ENCODE assay signal across 21 cellular contexts in the genomic region with DNA sequence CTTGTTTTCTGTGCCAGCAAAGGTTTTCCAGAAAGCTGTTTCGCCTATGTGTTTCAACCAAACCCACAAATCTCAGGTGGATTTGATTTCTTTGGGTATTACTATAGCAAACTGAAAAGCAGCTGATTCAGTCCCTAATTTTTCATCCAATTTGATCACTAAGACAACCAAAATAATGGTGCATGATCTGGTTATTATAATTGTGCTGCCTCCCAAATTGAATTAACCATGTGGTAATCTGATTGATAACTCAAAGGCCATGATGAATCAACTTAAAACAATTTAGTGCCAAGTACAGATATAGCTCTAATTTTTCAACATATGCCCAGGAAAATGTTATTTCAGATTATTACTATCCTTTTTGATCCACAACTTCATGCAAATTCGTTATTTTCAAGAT. TPM values are rescaled to one million over a fixed set of nuclear protein-coding genes. Genes with fewer than 3 reads are reported as not detected.
"Had no signal": no experiment of that assay in that cellular context is flagged by ENCODE, and none has a peak within 500 bp of the region (broad histone marks: within the 10 kb centered on the region; RNA-seq: fewer than 3 reads in every experiment).

No MANE protein-coding gene starts in this region.

- H3K4me1 Mint-ChIP-seq: T-cell had no signal

- DNase-seq: KBM-7, MV-4-11, NCI-H1048, NCI-H1105, NCI-H1417, NCI-H1436 treated with DMSO at 0.1 percent for 48 hours, NCI-H1694, NCI-H187 treated with DMSO at 0.1 percent for 48 hours, NCI-H2029 treated with DMSO at 0.1 percent for 48 hours, NCI-H2171 treated with DMSO at 0.1 percent for 48 hours, NCI-H345, NCI-H446 treated with DMSO at 0.1 percent for 48 hours, NCI-H510A treated with DMSO at 0.1 percent for 48 hours, NCI-H526, Right ventricle myocardium superior, RPMI8226, SIG-M5, SW 1271, T-cell had no signal

- H3K27ac ChIP-seq: SJSA1 had no signal

- H3K4me1 ChIP-seq: SJSA1 had no signal

- H3K36me3 ChIP-seq: SJSA1 had no signal

- H3K9me3 Mint-ChIP-seq: T-cell had no signal

- H3K4me3 ChIP-seq: SJSA1 had no signal

- H3K4me3 Mint-ChIP-seq: T-cell had no signal

- H3K36me3 Mint-ChIP-seq: T-cell had no signal

- H3K9me3 ChIP-seq: SJSA1 had no signal

- H3K27me3 ChIP-seq: SJSA1 had no signal

- ATAC-seq: T-cell had no signal

- H3K27ac Mint-ChIP-seq: T-cell had no signal

RNA-seq across cellular contexts. Expression of a gene that starts 30.6 kb away (rescaled TPM):
- total RNA-seq: HT-29 had no signal
